In the genomic region with DNA sequence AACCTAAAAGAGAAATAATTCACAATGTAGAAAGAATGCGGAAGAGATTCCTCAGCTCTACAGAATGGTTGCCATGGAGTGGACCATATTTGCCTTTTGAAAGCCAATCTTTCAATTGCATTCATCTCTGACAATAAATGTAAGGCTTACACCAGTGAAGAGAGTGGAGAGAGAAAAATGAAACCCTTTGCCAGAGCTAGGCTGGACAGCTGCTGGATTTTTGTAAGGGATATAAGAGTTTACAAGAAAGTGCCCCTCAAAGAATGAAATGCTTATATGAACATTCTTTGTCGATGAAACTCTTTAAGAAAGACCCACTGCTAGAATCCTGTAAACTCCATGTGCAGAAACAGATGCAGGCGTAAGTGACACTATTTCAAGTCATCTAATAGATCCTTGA, we compare ENCODE assay signal across 18 cellular contexts.
A peak's percentile ranks its signal among the peaks of the same experiment; 100 is the strongest.
DNase-seq lines count a peak whose midpoint lies in the region; TF ChIP-seq lines count a peak whose summit lies in the region.
"Had no signal": no experiment of that assay in that cellular context is flagged by ENCODE, and none has a peak within 500 bp of the region (broad histone marks: within the 10 kb centered on the region; RNA-seq: fewer than 3 reads in every experiment).

No MANE protein-coding gene starts in this region.

- intact Hi-C loops in ascending aorta (cut with DNase I): no loop called here

- peak; percentile 8 for DNase-seq in EL
- peak; percentile 6 for DNase-seq in fibroblast of gingiva (ENCODE audit: low read depth)
- no peak for DNase-seq in neural progenitor cell (ENCODE audit: low spot score)
- DNase-seq in ascending aorta (ENCODE audit: low spot score in 2 of 2): no peak
- DNase-seq in endothelial cell (ENCODE audit: low spot score): no peak
- DNase-seq in activated naive CD4-positive, alpha-beta T cell treated with anti-CD3 and anti-CD28 coated beads, Interleukin-2, amount 50 U/mL, for 16 hours: no peak
- DNase-seq: CD4-positive, alpha-beta T cell; DMS79 treated with DMSO at 0.1 percent for 48 hours; GF-D8; MG63; NCI-H1105 treated with DMSO at 0.1 percent for 48 hours; NCI-H1930; NCI-H510A treated with DMSO at 0.1 percent for 48 hours; SHP77 had no signal

- H3K27ac Mint-ChIP-seq in neural progenitor cell (peak overlapping the region; percentile 72), endothelial cell (ENCODE audit: unreplicated experiment) (no peak overlapping the region)
- H3K27ac Mint-ChIP-seq: B cell; CD4-positive, alpha-beta T cell; GM23338 had no signal

- TF ChIP-seq CTCF in VCaP (conservative IDR thresholded peaks at IDR 0.05) (no peak), neural progenitor cell (IDR thresholded peaks at IDR 0.05) (no peak), ascending aorta (IDR thresholded peaks at IDR 0.05) (no peak), endothelial cell (IDR thresholded peaks at IDR 0.05; ENCODE audit: unreplicated experiment) (no peak)

- H4K20me1 ChIP-seq in neural progenitor cell (ENCODE audit: low read depth): no peaks in the 10 kb centered on the region

- H3K4me1 ChIP-seq in neural progenitor cell (no peaks in the 10 kb centered on the region), ascending aorta (no peaks in the 10 kb centered on the region)

- no peak overlapping the region for H3K9ac ChIP-seq in neural progenitor cell
- H3K9ac ChIP-seq: KMS-11 had no signal

- H3K9me3 ChIP-seq in neural progenitor cell (ENCODE audit: low read depth): no peaks in the 10 kb centered on the region
- H3K9me3 ChIP-seq in ascending aorta: no peaks in the 10 kb centered on the region
- H3K9me3 ChIP-seq: MG63 had no signal

- H3K27me3 ChIP-seq in neural progenitor cell (no peaks in the 10 kb centered on the region), ascending aorta (no peaks in the 10 kb centered on the region)
- H3K27me3 ChIP-seq: MG63 had no signal

- H3K4me3 Mint-ChIP-seq in neural progenitor cell: no peak overlapping the region
- no peak overlapping the region for H3K4me3 Mint-ChIP-seq in endothelial cell (ENCODE audit: unreplicated experiment)
- H3K4me3 Mint-ChIP-seq: B cell; CD4-positive, alpha-beta T cell; GM23338 had no signal

- no peaks in the 10 kb centered on the region for H3K36me3 ChIP-seq in neural progenitor cell
- no peaks in the 10 kb centered on the region for H3K36me3 ChIP-seq in ascending aorta
- H3K36me3 ChIP-seq: MG63 had no signal

- no peaks in the 10 kb centered on the region for H3K79me2 ChIP-seq in neural progenitor cell (ENCODE audit: low read depth)

- no peaks in the 10 kb centered on the region for H3K36me3 Mint-ChIP-seq in neural progenitor cell
- H3K36me3 Mint-ChIP-seq in endothelial cell (ENCODE audit: low read depth, unreplicated experiment): no peaks in the 10 kb centered on the region

- H3K4me3 ChIP-seq in neural progenitor cell (no peak overlapping the region), ascending aorta (no peak overlapping the region)
- H3K4me3 ChIP-seq: GM23338, MG63 had no signal

- H2AFZ ChIP-seq in neural progenitor cell (replicated peaks): no peak overlapping the region
- H2AFZ ChIP-seq: GM23338 had no signal

- no peak overlapping the region for H3K4me2 ChIP-seq in neural progenitor cell
- H3K4me2 ChIP-seq: GM23338, KMS-11 had no signal

- no peaks in the 10 kb centered on the region for H3F3A ChIP-seq in neural progenitor cell (ENCODE audit: low read depth)

- peaks cover 31% of the 10 kb centered on the region for H3K4me1 Mint-ChIP-seq in neural progenitor cell
- no peaks in the 10 kb centered on the region for H3K4me1 Mint-ChIP-seq in endothelial cell (ENCODE audit: unreplicated experiment)
- H3K4me1 Mint-ChIP-seq: B cell, GM23338 had no signal

- H3K27me3 Mint-ChIP-seq in neural progenitor cell (ENCODE audit: insufficient read depth, low read depth) (peaks cover 5% of the 10 kb centered on the region), endothelial cell (ENCODE audit: unreplicated experiment) (peaks cover 3% of the 10 kb centered on the region)
- H3K27me3 Mint-ChIP-seq: B cell; CD4-positive, alpha-beta T cell had no signal

- H3K9me3 Mint-ChIP-seq in neural progenitor cell (peaks cover 3% of the 10 kb centered on the region), endothelial cell (ENCODE audit: unreplicated experiment) (no peaks in the 10 kb centered on the region)
- H3K9me3 Mint-ChIP-seq: CD4-positive, alpha-beta T cell; GM23338 had no signal

- H3K27ac ChIP-seq in VCaP (peak overlapping the region; percentile 54), neural progenitor cell (no peak overlapping the region), ascending aorta (no peak overlapping the region)
- H3K27ac ChIP-seq: KMS-11 had no signal

Comparison
In these comparisons a context has a peak if more than half of its experiments do, and no peak if none do; other contexts are left out.
1. DNase-seq: peak in EL (single experiment) and fibroblast of gingiva (single experiment); none in neural progenitor cell (single experiment), ascending aorta (0 of 2), endothelial cell (single experiment) and activated naive CD4-positive, alpha-beta T cell treated with anti-CD3 and anti-CD28 coated beads, Interleukin-2, amount 50 U/mL, for 16 hours (single experiment).